26 cellular contexts compared by ENCODE assay signal in genomic region chr11:78818201-78818600, GRCh38.
"Had no signal": no experiment of that assay in that cellular context is flagged by ENCODE, and none has a peak within 500 bp of the region (broad histone marks: within the 10 kb centered on the region; RNA-seq: fewer than 3 reads in every experiment).

No MANE protein-coding gene starts in this region.

- H3K4me1 Mint-ChIP-seq: activated CD4-positive, alpha-beta T cell treated with anti-CD3 and anti-CD28 coated beads for 36 hours; activated CD4-positive, alpha-beta T cell treated with anti-CD3 and anti-CD28 coated beads, Interleukin-2, amount 10 ng/mL, durations not matched to agents 24 days and 14 days; activated CD8-positive, alpha-beta memory T cell treated with anti-CD3 and anti-CD28 coated beads, Interleukin-2, amount 10 ng/mL, durations not matched to agents 7 days and 5 days; activated naive CD4-positive, alpha-beta T cell treated with anti-CD3 and anti-CD28 coated beads, Interleukin-2, amount 50 U/mL, for 24 hours; activated naive CD8-positive, alpha-beta T cell treated with anti-CD3 and anti-CD28 coated beads for 36 hours; activated naive CD8-positive, alpha-beta T cell treated with anti-CD3 and anti-CD28 coated beads, Interleukin-2, amount 50 U/mL, for 24 hours; activated T-helper 17 cell treated with anti-CD3 and anti-CD28 coated beads, Interleukin-2, amount 50 U/mL, for 72 hours had no signal

- H3K27me3 Mint-ChIP-seq: activated T-helper 17 cell treated with anti-CD3 and anti-CD28 coated beads, Interleukin-2, amount 50 U/mL, for 72 hours had no signal

- ATAC-seq: activated CD4-positive, alpha-beta T cell treated with anti-CD3 and anti-CD28 coated beads for 36 hours; activated CD8-positive, alpha-beta memory T cell treated with anti-CD3 and anti-CD28 coated beads, Interleukin-2, amount 10 ng/mL, durations not matched to agents 7 days and 5 days; activated CD8-positive, alpha-beta T cell treated with anti-CD3 and anti-CD28 coated beads, Interleukin-2, amount 10 ng/mL, durations not matched to agents 7 days and 5 days; activated naive CD8-positive, alpha-beta T cell treated with anti-CD3 and anti-CD28 coated beads, Interleukin-2, amount 50 U/mL, for 24 hours; activated T-helper 17 cell treated with anti-CD3 and anti-CD28 coated beads, Interleukin-2, amount 50 U/mL, for 72 hours; body of pancreas; esophagus mucosa; gastrocnemius medialis had no signal

- H3K27me3 ChIP-seq: adrenal gland, body of pancreas, cardiac muscle cell, colonic mucosa, gastrocnemius medialis had no signal

- H3K4me3 ChIP-seq: adrenal gland, body of pancreas, cardiac muscle cell, colonic mucosa, gastrocnemius medialis had no signal

- DNase-seq: activated CD4-positive, alpha-beta memory T cell treated with anti-CD3 and anti-CD28 coated beads for 36 hours; activated CD4-positive, alpha-beta T cell treated with anti-CD3 and anti-CD28 coated beads for 36 hours; activated CD4-positive, alpha-beta T cell treated with anti-CD3 and anti-CD28 coated beads, Interleukin-2, amount 10 ng/mL, durations not matched to agents 24 days and 14 days; activated CD4-positive, CD25-positive, alpha-beta regulatory T cell; activated CD4-positive, CD25-positive, alpha-beta regulatory T cell treated with anti-CD3 and anti-CD28 coated beads, Interleukin-2, amount 50 U/mL, for 72 hours; activated CD8-positive, alpha-beta memory T cell treated with anti-CD3 and anti-CD28 coated beads, Interleukin-2, amount 10 ng/mL, durations not matched to agents 7 days and 5 days; activated CD8-positive, alpha-beta memory T cell treated with anti-CD3 and anti-CD28 coated beads, Interleukin-2, amount 50 U/mL, for 4 hours; activated CD8-positive, alpha-beta T cell treated with anti-CD3 and anti-CD28 coated beads, Interleukin-2, amount 10 ng/mL, durations not matched to agents 7 days and 5 days; activated effector memory CD4-positive, alpha-beta T cell treated with Interleukin-2 at 50 U/mL for 16 hours; activated naive CD4-positive, alpha-beta T cell treated with anti-CD3 and anti-CD28 coated beads for 36 hours; activated naive CD8-positive, alpha-beta T cell treated with anti-CD3 and anti-CD28 coated beads for 36 hours; activated naive CD8-positive, alpha-beta T cell treated with anti-CD3 and anti-CD28 coated beads, Interleukin-2, amount 50 U/mL, for 24 hours; activated T-cell treated with anti-CD3 and anti-CD28 coated beads, Interleukin-2, amount 50 U/mL, for 1 hour; adrenal gland; aorta; body of pancreas; central memory CD4-positive, alpha-beta T cell; cerebellar nuclear complex; colonic mucosa; effector CD8-positive, alpha-beta T cell; gastrocnemius medialis; T-helper 2 cell had no signal

- H3K4me3 Mint-ChIP-seq: activated CD4-positive, alpha-beta memory T cell treated with anti-CD3 and anti-CD28 coated beads for 36 hours; activated CD4-positive, alpha-beta T cell treated with anti-CD3 and anti-CD28 coated beads for 36 hours; activated CD4-positive, alpha-beta T cell treated with anti-CD3 and anti-CD28 coated beads, Interleukin-2, amount 10 ng/mL, durations not matched to agents 24 days and 14 days; activated CD8-positive, alpha-beta memory T cell treated with anti-CD3 and anti-CD28 coated beads, Interleukin-2, amount 10 ng/mL, durations not matched to agents 7 days and 5 days; activated CD8-positive, alpha-beta T cell treated with anti-CD3 and anti-CD28 coated beads, Interleukin-2, amount 10 ng/mL, durations not matched to agents 7 days and 5 days; activated naive CD4-positive, alpha-beta T cell treated with anti-CD3 and anti-CD28 coated beads for 36 hours; activated naive CD4-positive, alpha-beta T cell treated with anti-CD3 and anti-CD28 coated beads, Interleukin-2, amount 50 U/mL, for 24 hours; activated naive CD8-positive, alpha-beta T cell treated with anti-CD3 and anti-CD28 coated beads for 36 hours; activated naive CD8-positive, alpha-beta T cell treated with anti-CD3 and anti-CD28 coated beads, Interleukin-2, amount 50 U/mL, for 24 hours; activated T-helper 17 cell treated with anti-CD3 and anti-CD28 coated beads, Interleukin-2, amount 50 U/mL, for 72 hours had no signal

- H3K36me3 Mint-ChIP-seq: activated CD4-positive, alpha-beta memory T cell treated with anti-CD3 and anti-CD28 coated beads for 36 hours; activated CD8-positive, alpha-beta memory T cell treated with anti-CD3 and anti-CD28 coated beads, Interleukin-2, amount 10 ng/mL, durations not matched to agents 7 days and 5 days; activated naive CD4-positive, alpha-beta T cell treated with anti-CD3 and anti-CD28 coated beads, Interleukin-2, amount 50 U/mL, for 24 hours; activated naive CD8-positive, alpha-beta T cell treated with anti-CD3 and anti-CD28 coated beads for 36 hours had no signal

- H3K27ac ChIP-seq: adrenal gland, body of pancreas, cardiac muscle cell, colonic mucosa, gastrocnemius medialis had no signal

- H3K9me3 ChIP-seq: adrenal gland, body of pancreas, colonic mucosa, gastrocnemius medialis had no signal

- H3K9me3 Mint-ChIP-seq: activated CD4-positive, alpha-beta memory T cell treated with anti-CD3 and anti-CD28 coated beads for 36 hours; activated CD4-positive, alpha-beta T cell treated with anti-CD3 and anti-CD28 coated beads, Interleukin-2, amount 10 ng/mL, durations not matched to agents 24 days and 14 days; activated naive CD4-positive, alpha-beta T cell treated with anti-CD3 and anti-CD28 coated beads for 36 hours; activated naive CD4-positive, alpha-beta T cell treated with anti-CD3 and anti-CD28 coated beads, Interleukin-2, amount 50 U/mL, for 24 hours; activated naive CD8-positive, alpha-beta T cell treated with anti-CD3 and anti-CD28 coated beads for 36 hours; activated naive CD8-positive, alpha-beta T cell treated with anti-CD3 and anti-CD28 coated beads, Interleukin-2, amount 50 U/mL, for 24 hours; activated T-helper 17 cell treated with anti-CD3 and anti-CD28 coated beads, Interleukin-2, amount 50 U/mL, for 72 hours had no signal

- H3K27ac Mint-ChIP-seq: activated CD4-positive, alpha-beta memory T cell treated with anti-CD3 and anti-CD28 coated beads for 36 hours; activated CD4-positive, alpha-beta T cell treated with anti-CD3 and anti-CD28 coated beads for 36 hours; activated CD4-positive, alpha-beta T cell treated with anti-CD3 and anti-CD28 coated beads, Interleukin-2, amount 10 ng/mL, durations not matched to agents 24 days and 14 days; activated CD8-positive, alpha-beta memory T cell treated with anti-CD3 and anti-CD28 coated beads, Interleukin-2, amount 10 ng/mL, durations not matched to agents 7 days and 5 days; activated CD8-positive, alpha-beta T cell treated with anti-CD3 and anti-CD28 coated beads, Interleukin-2, amount 10 ng/mL, durations not matched to agents 7 days and 5 days; activated naive CD4-positive, alpha-beta T cell treated with anti-CD3 and anti-CD28 coated beads for 36 hours; activated naive CD4-positive, alpha-beta T cell treated with anti-CD3 and anti-CD28 coated beads, Interleukin-2, amount 50 U/mL, for 24 hours; activated naive CD8-positive, alpha-beta T cell treated with anti-CD3 and anti-CD28 coated beads for 36 hours; activated naive CD8-positive, alpha-beta T cell treated with anti-CD3 and anti-CD28 coated beads, Interleukin-2, amount 50 U/mL, for 24 hours; activated T-helper 17 cell treated with anti-CD3 and anti-CD28 coated beads, Interleukin-2, amount 50 U/mL, for 72 hours had no signal

- H3K36me3 ChIP-seq: adrenal gland, cardiac muscle cell, colonic mucosa, gastrocnemius medialis had no signal

- H3K4me1 ChIP-seq: colonic mucosa, gastrocnemius medialis had no signal
